18 cellular contexts compared by ENCODE assay signal in genomic region chr6:165777680-165778079, GRCh38.
DNase-seq lines count a peak whose midpoint lies in the region; ATAC-seq, FAIRE-seq and TF ChIP-seq lines count a peak whose summit lies in the region.
"Had no signal": no experiment of that assay in that cellular context is flagged by ENCODE, and none has a peak within 500 bp of the region (broad histone marks: within the 10 kb centered on the region; RNA-seq: fewer than 3 reads in every experiment).

No MANE protein-coding gene starts in this region.

- TF ChIP-seq POLR2A in tibial nerve (IDR thresholded peaks at IDR 0.05): no peak

- H3K27me3 ChIP-seq in GM06990 (replicated peaks; ENCODE audit: control insufficient read depth, insufficient read depth, low read length) (no peaks in the 10 kb centered on the region), tibial nerve (no peaks in the 10 kb centered on the region)
- H3K27me3 ChIP-seq: Peyer's patch had no signal

- H3K4me1 ChIP-seq in kidney (ENCODE audit: control insufficient read depth in 1 of 2, insufficient read depth in 1 of 2, low read depth in 1 of 2, low read length in 2 of 2): no peaks in the 10 kb centered on the region
- H3K4me1 ChIP-seq in tibial nerve: no peaks in the 10 kb centered on the region
- H3K4me1 ChIP-seq: Peyer's patch had no signal

- no peaks in the 10 kb centered on the region for H3K9me3 ChIP-seq in kidney (ENCODE audit: control insufficient read depth in 1 of 2, low read length in 2 of 2)
- no peaks in the 10 kb centered on the region for H3K9me3 ChIP-seq in tibial nerve
- H3K9me3 ChIP-seq: Peyer's patch had no signal

- no peak for FAIRE-seq in kidney (lab: Jason Lieb, UNC)

- no peak for ATAC-seq in HG02981 (IDR thresholded peaks at IDR 0.05; ENCODE audit: unreplicated experiment)

- no peak overlapping the region for H3K27ac ChIP-seq in kidney (ENCODE audit: low read depth in 2 of 2, low read length in 2 of 2)
- no peak overlapping the region for H3K27ac ChIP-seq in tibial nerve
- H3K27ac ChIP-seq: HL-60, Peyer's patch had no signal

- no peak for DNase-seq in GM06990 (ENCODE audit: extremely low read depth, insufficient read length)
- no peak for DNase-seq in LNCaP clone FGC (ENCODE audit: low read depth)
- DNase-seq in cardiac fibroblast (ENCODE audit: low read depth in 2 of 2): no peak
- no peak for DNase-seq in kidney
- DNase-seq in tibial nerve (ENCODE audit: low spot score in 2 of 2): no peak
- DNase-seq in NCI-H2081 (lab: John Stamatoyannopoulos, UW): no peak
- DNase-seq: CD8-positive, alpha-beta memory T cell; KBM-7; NCI-H1105; NCI-H187; NCI-H2171; NCI-H446 treated with DMSO at 0.1 percent for 48 hours; NCI-H774; Peyer's patch; Right ventricle myocardium superior; SK-N-SH had no signal

- WGBS in tibial nerve, 2 donors: 95 to 96% methylated on average over 3 of the region's 3 CpGs

- H3K4me3 ChIP-seq in GM06990 (replicated peaks; ENCODE audit: low read depth, low read length): no peak overlapping the region
- no peak overlapping the region for H3K4me3 ChIP-seq in LNCaP clone FGC (ENCODE audit: low read depth, low read length)
- no peak overlapping the region for H3K4me3 ChIP-seq in cardiac fibroblast (replicated peaks in 1 of 2; ENCODE audit: low read depth in 2 of 2, low read length in 2 of 2)
- H3K4me3 ChIP-seq in kidney (ENCODE audit: low read length in 2 of 2): no peak overlapping the region
- H3K4me3 ChIP-seq in tibial nerve: no peak overlapping the region
- H3K4me3 ChIP-seq: Peyer's patch had no signal

- intact Hi-C loops in kidney (cut with DNase I): no loop called here

- TF ChIP-seq EP300 in tibial nerve (IDR thresholded peaks at IDR 0.05): no peak

- TF ChIP-seq CTCF in GM06990 (IDR thresholded peaks at IDR 0.05; ENCODE audit: insufficient read depth, low read length, poor library complexity, severe bottlenecking): peak; percentile 36
- 0 out of 2 replicates have a peak, but pooled peaks have one; percentile 4 for TF ChIP-seq CTCF in LNCaP clone FGC (IDR thresholded peaks at IDR 0.05; ENCODE audit: control insufficient read depth, extremely low read depth, insufficient read depth)
- peak; percentile 19 for TF ChIP-seq CTCF in cardiac fibroblast (IDR thresholded peaks at IDR 0.05; ENCODE audit: low read depth, low read length)
- TF ChIP-seq CTCF in kidney (IDR thresholded peaks at IDR 0.05; ENCODE audit: borderline replicate concordance, extremely low read depth, insufficient read depth): peak; percentile 4
- TF ChIP-seq CTCF in tibial nerve (IDR thresholded peaks at IDR 0.05): no peak

- H3K36me3 ChIP-seq in GM06990 (ENCODE audit: control insufficient read depth, insufficient read depth, low read length) (no peaks in the 10 kb centered on the region), kidney (ENCODE audit: control insufficient read depth in 1 of 2, insufficient read depth in 2 of 2, low read length in 2 of 2) (no peaks in the 10 kb centered on the region), tibial nerve (no peaks in the 10 kb centered on the region)
- H3K36me3 ChIP-seq: Peyer's patch had no signal

- H3K9ac ChIP-seq in kidney (ENCODE audit: low read length in 2 of 2): no peak overlapping the region
- H3K9ac ChIP-seq: SK-N-SH had no signal

Comparison
In these comparisons a context has a peak if more than half of its experiments do, and no peak if none do; other contexts are left out.
1. CTCF ChIP-seq: peak in GM06990 (single experiment), LNCaP clone FGC (single experiment), cardiac fibroblast (single experiment) and kidney (single experiment); none in tibial nerve (0 of 5).